ENCODE assay signal across 1 cellular context in genomic region chr4:5019796-5020195, GRCh38.
TF ChIP-seq lines count a peak whose summit lies in the region.

No MANE protein-coding gene starts in this region.

TF ChIP-seq in H1, 55 proteins besides CTCF, POLR2A, EP300 and RAD21:
- TF ChIP-seq BCL11A (IDR thresholded peaks at IDR 0.05; ENCODE audit: low read depth in 2 of 2, low read length in 2 of 2) (no peak), TCF12 (IDR thresholded peaks at IDR 0.05; ENCODE audit: low read depth, low read length) (no peak), NANOG (IDR thresholded peaks at IDR 0.05; ENCODE audit: insufficient read depth, low read depth, low read length, poor library complexity, severe bottlenecking) (no peak), HDAC2 (IDR thresholded peaks at IDR 0.05; ENCODE audit: borderline replicate concordance in 1 of 2, low read depth in 2 of 2, low read length in 2 of 2) (no peak), CBX5 (IDR thresholded peaks at IDR 0.05; ENCODE audit: low read depth, low read length) (no peak), SRF (IDR thresholded peaks at IDR 0.05; ENCODE audit: low read depth, low read length) (no peak), GABPA (IDR thresholded peaks at IDR 0.05; ENCODE audit: borderline replicate concordance, insufficient read depth, low read length) (no peak), ATF2 (IDR thresholded peaks at IDR 0.05; ENCODE audit: low read length) (no peak), SIX5 (IDR thresholded peaks at IDR 0.05; ENCODE audit: low read depth, low read length) (no peak), E2F6 (IDR thresholded peaks at IDR 0.05) (no peak), RFX5 (IDR thresholded peaks at IDR 0.05; ENCODE audit: borderline replicate concordance, low read depth, low read length) (no peak), SIN3A (conservative IDR thresholded peaks at IDR 0.05 in 1 of 2, IDR thresholded peaks at IDR 0.05 in 1 of 2; ENCODE audit: low read depth in 1 of 2, low read length in 2 of 2) (no peak), PHF8 (conservative IDR thresholded peaks at IDR 0.05; ENCODE audit: low read depth, low read length) (no peak)
TF ChIP-seq in H1: peak in this region for 0.
